In the genomic region with DNA sequence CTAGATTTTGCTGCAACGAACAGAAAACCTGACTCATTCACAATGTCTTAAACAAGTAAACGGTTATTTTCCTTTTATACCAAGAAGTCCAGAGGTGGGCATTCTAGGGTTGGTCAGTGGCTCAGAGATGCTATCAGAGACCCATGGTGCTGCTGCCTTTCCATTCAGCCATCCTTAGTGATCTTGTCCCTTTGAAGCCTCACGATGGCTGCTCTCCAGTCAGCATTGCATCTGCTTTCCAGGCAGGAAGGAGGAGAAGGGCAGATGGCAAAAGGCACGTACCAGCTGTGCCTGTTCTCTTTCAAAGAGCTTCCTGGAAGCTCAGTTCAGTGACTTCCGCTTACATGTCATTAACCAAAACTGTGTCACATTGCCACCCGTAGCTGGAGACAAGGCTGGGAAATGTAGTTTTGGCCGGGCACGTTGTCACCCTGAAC, we compare ENCODE assay signal across 8 cellular contexts. TPM values are rescaled to one million over a fixed set of nuclear protein-coding genes. Genes with fewer than 3 reads are reported as not detected.
DNase-seq lines count a peak whose midpoint lies in the region; ATAC-seq, FAIRE-seq and TF ChIP-seq lines count a peak whose summit lies in the region.

No MANE protein-coding gene starts in this region.

- H3K36me3 Mint-ChIP-seq in activated CD8-positive, alpha-beta T cell treated with anti-CD3 and anti-CD28 coated beads, Interleukin-2, amount 10 ng/mL, durations not matched to agents 7 days and 5 days (ENCODE audit: low read depth), result no peaks in the 10 kb centered on the region

- ATAC-seq in activated CD8-positive, alpha-beta T cell treated with anti-CD3 and anti-CD28 coated beads, Interleukin-2, amount 10 ng/mL, durations not matched to agents 7 days and 5 days, result peak; percentile 90

- peaks cover 21% of the 10 kb centered on the region for H3F3A ChIP-seq in GM23248 (ENCODE audit: insufficient read depth)

- no peaks in the 10 kb centered on the region for H3K36me3 ChIP-seq in GM23248 (ENCODE audit: low read depth)
- no peaks in the 10 kb centered on the region for H3K36me3 ChIP-seq in MG63

- H3K9me3 Mint-ChIP-seq in activated CD8-positive, alpha-beta T cell treated with anti-CD3 and anti-CD28 coated beads, Interleukin-2, amount 10 ng/mL, durations not matched to agents 7 days and 5 days (ENCODE audit: insufficient read depth), result no peaks in the 10 kb centered on the region

- peaks cover 15% of the 10 kb centered on the region for H3K4me1 Mint-ChIP-seq in activated CD8-positive, alpha-beta T cell treated with anti-CD3 and anti-CD28 coated beads, Interleukin-2, amount 10 ng/mL, durations not matched to agents 7 days and 5 days (ENCODE audit: low read depth)

- peak; percentile 80 for TF ChIP-seq POLR2A in GM12892 (IDR thresholded peaks at IDR 0.05; ENCODE audit: low read depth, low read length)

- H3K27me3 ChIP-seq in GM23248 (replicated peaks; ENCODE audit: insufficient read depth) (no peaks in the 10 kb centered on the region), MG63 (no peaks in the 10 kb centered on the region)

- CTCF ChIA-PET in activated CD8-positive, alpha-beta T cell treated with anti-CD3 and anti-CD28 coated beads, Interleukin-2, amount 10 ng/mL, durations not matched to agents 7 days and 5 days (lab: Charles Lee), result interaction anchor here (0.9 to 5.8 kb wide), 7 partner anchors 15 to 328 kb away, joined by 3 to 25 read pairs (median 5); no protein-coding TSS in a partner anchor

- H3K4me3 ChIP-seq in GM23248, result peak overlapping the region; percentile 40
- no peak overlapping the region for H3K4me3 ChIP-seq in MG63

- FAIRE-seq in GM12892 (lab: Jason Lieb, UNC), result peak; percentile 94

- POLR2A ChIA-PET in activated CD8-positive, alpha-beta T cell treated with anti-CD3 and anti-CD28 coated beads, Interleukin-2, amount 10 ng/mL, durations not matched to agents 7 days and 5 days (lab: Charles Lee), result interaction anchor here (0.6 to 3.7 kb wide), 5 partner anchors 21 to 183 kb away, joined by 3 to 21 read pairs (median 3); a partner anchor contains a TSS

- peak overlapping the region; percentile 41 for H3K27ac ChIP-seq in GM23248

- no peaks in the 10 kb centered on the region for H3K27me3 Mint-ChIP-seq in activated CD8-positive, alpha-beta T cell treated with anti-CD3 and anti-CD28 coated beads, Interleukin-2, amount 10 ng/mL, durations not matched to agents 7 days and 5 days (ENCODE audit: low read depth)

- H3K79me2 ChIP-seq in GM23248 (ENCODE audit: insufficient read depth), result peaks cover 97% of the 10 kb centered on the region

- DNase-seq in GM12892 (ENCODE audit: insufficient read length) (peak; percentile 17), GM23248 (peak; percentile 62), NCI-H1417 (lab: John Stamatoyannopoulos, UW) (peak in 2 of 3 experiments; percentile 47 to 75), germinal center (ENCODE audit: low spot score) (peak; percentile 29), MG63 (no peak), HCEC 1CT (no peak)
- peak; percentile 69 for DNase-seq in activated CD8-positive, alpha-beta T cell treated with anti-CD3 and anti-CD28 coated beads, Interleukin-2, amount 10 ng/mL, durations not matched to agents 7 days and 5 days
- DNase-seq in stimulated activated CD4-positive, alpha-beta T cell treated with anti-CD3 and anti-CD28 coated beads, Interleukin-1b, Interleukin-23, amount 100 ng/mL, for 24 hours (ENCODE audit: low read depth in 4 of 4, low spot score in 1 of 4), result peak; percentile 10 to 35 (median 18)

- H2AFZ ChIP-seq in GM23248, result peak overlapping the region; percentile 55

- H3K4me3 Mint-ChIP-seq in activated CD8-positive, alpha-beta T cell treated with anti-CD3 and anti-CD28 coated beads, Interleukin-2, amount 10 ng/mL, durations not matched to agents 7 days and 5 days, result peak overlapping the region; percentile 77

- in situ Hi-C loops in GM23248 (cut with MboI), result no loop called here

- peak overlapping the region; percentile 51 for H3K9ac ChIP-seq in GM23248

- H3K4me1 ChIP-seq in GM23248 (ENCODE audit: insufficient read depth), result peaks cover 59% of the 10 kb centered on the region

- no peaks in the 10 kb centered on the region for H3K9me2 ChIP-seq in GM23248 (ENCODE audit: insufficient read depth)

- H3K9me3 ChIP-seq in GM23248 (ENCODE audit: low read depth) (no peaks in the 10 kb centered on the region), MG63 (no peaks in the 10 kb centered on the region)

- peak overlapping the region; percentile 68 for H3K4me2 ChIP-seq in GM23248 (ENCODE audit: unreplicated experiment)

- H3K27ac Mint-ChIP-seq in activated CD8-positive, alpha-beta T cell treated with anti-CD3 and anti-CD28 coated beads, Interleukin-2, amount 10 ng/mL, durations not matched to agents 7 days and 5 days, result peak overlapping the region; percentile 95

- WGBS in GM23248 (ENCODE audit: low coverage in 1 of 2, low lambda C conversion rate in 2 of 2, missing lambda C conversion rate in 2 of 2), 2 experiments, result 8 to 9% methylated on average over 8 of the region's 8 CpGs

- no peaks in the 10 kb centered on the region for H4K20me1 ChIP-seq in GM23248 (ENCODE audit: insufficient read depth)

RNA-seq across cellular contexts. Expression of a gene that starts 30.1 kb away (rescaled TPM):
- 5.0 TPM for polyA plus RNA-seq in GM12892 (2012; ENCODE audit: missing spikeins)
- total RNA-seq in GM23248 (2014; rRNA removed; shearing (Covaris generic)), result 6.9 and 17.1 TPM in 2 replicates
- 11.5 and 14.2 TPM in 2 replicates for polyA plus RNA-seq in GM23248 (2016; fragmentation: Nextera tagmentation; extraction: Ambion mirVana)
- total RNA-seq in activated CD8-positive, alpha-beta T cell treated with anti-CD3 and anti-CD28 coated beads, Interleukin-2, amount 10 ng/mL, durations not matched to agents 7 days and 5 days, result 10 to 100 TPM; 11.3 TPM
- 0.91 and 1.8 TPM in 2 replicates for total RNA-seq in MG63 (2014; rRNA removed; shearing (Covaris generic); ENCODE audit: low replicate concordance)

Comparison
In these comparisons a context has a peak if more than half of its experiments do, and no peak if none do; other contexts are left out.
1. DNase-seq: peak in GM12892 (single experiment), GM23248 (single experiment), NCI-H1417 (2 of 3), activated CD8-positive, alpha-beta T cell treated with anti-CD3 and anti-CD28 coated beads, Interleukin-2, amount 10 ng/mL, durations not matched to agents 7 days and 5 days (single experiment), germinal center (single experiment) and stimulated activated CD4-positive, alpha-beta T cell treated with anti-CD3 and anti-CD28 coated beads, Interleukin-1b, Interleukin-23, amount 100 ng/mL, for 24 hours (4 of 4); none in MG63 (single experiment) and HCEC 1CT (single experiment).